ENCODE assay signal across 1 cellular context in genomic region chr7:65239324-65239706, GRCh38.
TF ChIP-seq lines count a peak whose summit lies in the region.

No MANE protein-coding gene starts in this region.

TF ChIP-seq in IMR-90, 13 proteins besides CTCF, POLR2A, EP300 and RAD21 (continued from another document):
- no peak for TF ChIP-seq RFX5 (IDR thresholded peaks at IDR 0.05; ENCODE audit: low read depth, low read length)
- TF ChIP-seq MAFK (IDR thresholded peaks at IDR 0.05; ENCODE audit: low read depth, low read length), result no peak
- no peak for TF ChIP-seq SMC3 (IDR thresholded peaks at IDR 0.05; ENCODE audit: low read depth, low read length)
- no peak for TF ChIP-seq FOS (IDR thresholded peaks at IDR 0.05; ENCODE audit: low read depth, low read length)
- TF ChIP-seq ELK1 (IDR thresholded peaks at IDR 0.05; ENCODE audit: borderline replicate concordance, low read depth, low read length), result no peak
- TF ChIP-seq CEBPB (IDR thresholded peaks at IDR 0.05; ENCODE audit: low read depth, low read length), result no peak
- no peak for TF ChIP-seq MAZ (IDR thresholded peaks at IDR 0.05; ENCODE audit: borderline replicate concordance, low read depth, low read length)
- TF ChIP-seq BHLHE40 (IDR thresholded peaks at IDR 0.05; ENCODE audit: low read depth, low read length), result no peak
- TF ChIP-seq USF2 (IDR thresholded peaks at IDR 0.05; ENCODE audit: low read depth, low read length), result no peak
- TF ChIP-seq NFE2L2 (IDR thresholded peaks at IDR 0.05; ENCODE audit: low read depth, low read length), result no peak
- no peak for TF ChIP-seq CHD1 (IDR thresholded peaks at IDR 0.05; ENCODE audit: low read depth, low read length)
